8 cellular contexts compared by ENCODE assay signal in the genomic region with DNA sequence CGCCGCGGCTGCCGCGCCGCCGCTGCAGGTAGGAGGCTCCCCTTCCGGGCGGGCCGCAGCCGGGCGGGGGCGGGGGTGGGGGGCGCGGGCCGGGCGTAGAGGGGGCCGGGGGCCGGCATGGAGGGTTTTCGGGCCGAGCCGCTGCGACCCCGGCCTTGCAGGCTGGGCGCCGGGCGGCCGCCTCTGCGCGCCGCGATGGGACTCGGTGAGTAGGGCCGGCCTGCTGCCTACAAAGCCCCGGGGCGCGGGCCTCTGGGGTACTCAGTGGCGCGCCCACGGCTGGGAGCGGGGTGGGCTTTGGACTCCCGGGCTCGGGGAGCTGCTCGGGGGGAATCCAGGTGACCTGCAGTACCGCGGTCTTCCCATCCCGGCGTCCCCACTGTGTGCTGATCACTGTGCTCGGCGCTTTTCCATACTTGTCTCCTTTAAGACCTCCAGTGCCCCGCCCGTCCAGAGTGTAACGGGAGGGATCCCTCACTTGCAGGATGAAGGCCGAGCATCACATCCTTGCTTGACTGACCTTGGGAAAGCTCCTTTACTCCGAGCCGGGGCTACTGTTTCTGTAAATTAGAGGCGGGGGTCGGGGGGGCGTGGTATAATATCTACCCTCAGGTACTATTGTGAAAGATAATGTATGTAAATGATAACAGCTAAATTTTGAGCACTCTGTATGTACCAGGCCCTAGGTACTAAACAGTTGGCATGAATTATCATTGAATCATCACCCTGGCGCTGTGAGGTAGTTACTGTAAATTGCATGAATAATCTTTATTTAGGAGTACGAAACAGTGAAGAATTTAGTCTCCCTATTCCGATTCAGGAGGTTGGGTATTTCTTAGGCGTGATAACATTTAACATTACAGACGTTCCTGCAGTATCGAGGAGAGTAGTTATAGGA. TPM values are rescaled to one million over a fixed set of nuclear protein-coding genes. Genes with fewer than 3 reads are reported as not detected.
DNase-seq lines count a peak whose midpoint lies in the region; ATAC-seq and TF ChIP-seq lines count a peak whose summit lies in the region.

No MANE protein-coding gene starts in this region.

- peak overlapping the region; percentile 83 to 90 (median 86) for H3K4me3 Mint-ChIP-seq in CD4-positive, alpha-beta memory T cell

- no peaks in the 10 kb centered on the region for H3K27me3 Mint-ChIP-seq in CD4-positive, alpha-beta memory T cell

- no peaks in the 10 kb centered on the region for H3K36me3 ChIP-seq in CD4-positive, alpha-beta memory T cell (ENCODE audit: insufficient read depth, low read length)
- peaks cover 14% of the 10 kb centered on the region for H3K36me3 ChIP-seq in RWPE2 (ENCODE audit: low read depth)
- H3K36me3 ChIP-seq in brain microvascular endothelial cell (replicated peaks) = no peaks in the 10 kb centered on the region

- peak overlapping the region; percentile 5 to 67 for H3K4me3 ChIP-seq in CD4-positive, alpha-beta memory T cell (ENCODE audit: low read length in 2 of 2)
- H3K4me3 ChIP-seq in RWPE2 (ENCODE audit: severe bottlenecking) = peak overlapping the region; percentile 88
- H3K4me3 ChIP-seq in brain microvascular endothelial cell (ENCODE audit: low read depth, low read length) = peak overlapping the region; percentile 77
- peak overlapping the region; percentile 58 for H3K4me3 ChIP-seq in iPS-11a (ENCODE audit: low read depth, low read length)
- peak overlapping the region; percentile 80 for H3K4me3 ChIP-seq in retinal pigment epithelial cell (ENCODE audit: low read length)

- H3K27ac Mint-ChIP-seq in CD4-positive, alpha-beta memory T cell = peak overlapping the region in 6 of 7 donors; percentile 38 to 86 (median 64)

- peaks cover 27 to 52% (median 36%) of the 10 kb centered on the region in 4 donors for H3K4me1 Mint-ChIP-seq in CD4-positive, alpha-beta memory T cell

- CTCF ChIA-PET in CD4-positive, alpha-beta memory T cell (lab: Charles Lee; ENCODE audit: partially characterized antibody) = interaction anchor here (1.0 to 3.1 kb wide), 4 partner anchors 10 to 75 kb away, joined by 3 to 22 read pairs (median 4); partner anchors contain the start of gene TEX10

- H3K4me1 ChIP-seq in CD4-positive, alpha-beta memory T cell (ENCODE audit: insufficient read depth, low read length) = peaks cover 26% of the 10 kb centered on the region
- H3K4me1 ChIP-seq in RWPE2 (ENCODE audit: insufficient read depth, poor library complexity, severe bottlenecking) = peaks cover 24% of the 10 kb centered on the region

- H3K9me3 Mint-ChIP-seq in CD4-positive, alpha-beta memory T cell = no peaks in the 10 kb centered on the region

- intact Hi-C loops in CD4-positive, alpha-beta memory T cell (cut with micrococcal nuclease) = loop anchor here (1.0 to 5.0 kb wide), 5 partner anchors 16 to 971 kb away; partner anchors contain the start of genes ERP44, INVS, MRPL50 and NR4A3

- peaks cover 0 to 8% of the 10 kb centered on the region in 2 donors for H3K36me3 Mint-ChIP-seq in CD4-positive, alpha-beta memory T cell

- in situ Hi-C loops in brain microvascular endothelial cell (cut with HindIII; ENCODE audit: low pct_ligation_motif_present, low sequenced_read_pairs) = no loop called here

- H3K9me3 ChIP-seq in CD4-positive, alpha-beta memory T cell (ENCODE audit: control insufficient read depth in 1 of 2, low read length in 2 of 2) = no peaks in the 10 kb centered on the region
- H3K9me3 ChIP-seq in RWPE2 (ENCODE audit: severe bottlenecking) = no peaks in the 10 kb centered on the region

- peak; percentile 57 for ATAC-seq in GM19467 (IDR thresholded peaks at IDR 0.05; ENCODE audit: unreplicated experiment)
- peak; percentile 27 for ATAC-seq in HG03558 (IDR thresholded peaks at IDR 0.05; ENCODE audit: extremely low read depth, unreplicated experiment)
- ATAC-seq in RWPE2 (ENCODE audit: low read depth) = peak; percentile 64

- peak in 1 of 5 donors; percentile 43 for DNase-seq in CD4-positive, alpha-beta memory T cell
- peak; percentile 85 for DNase-seq in RWPE2 (ENCODE audit: low spot score)
- DNase-seq in brain microvascular endothelial cell = peak; percentile 56
- DNase-seq in retinal pigment epithelial cell (ENCODE audit: low read depth) = no peak
- no peak for DNase-seq in MV-4-11 (lab: John Stamatoyannopoulos, UW)

- no peaks in the 10 kb centered on the region for H3K27me3 ChIP-seq in CD4-positive, alpha-beta memory T cell (ENCODE audit: insufficient read depth, low read length)
- H3K27me3 ChIP-seq in RWPE2 (ENCODE audit: insufficient read depth, poor library complexity, severe bottlenecking) = no peaks in the 10 kb centered on the region
- no peaks in the 10 kb centered on the region for H3K27me3 ChIP-seq in brain microvascular endothelial cell (replicated peaks)

- TF ChIP-seq CTCF in RWPE2 (IDR thresholded peaks at IDR 0.05; ENCODE audit: poor library complexity, severe bottlenecking) (no peak), brain microvascular endothelial cell (IDR thresholded peaks at IDR 0.05; ENCODE audit: low read depth, low read length, missing control alignments) (no peak), retinal pigment epithelial cell (conservative IDR thresholded peaks at IDR 0.05; ENCODE audit: low read depth, low read length) (no peak)

- POLR2A ChIA-PET in CD4-positive, alpha-beta memory T cell (lab: Charles Lee; ENCODE audit: partially characterized antibody) = interaction anchor here (1.1 to 2.5 kb wide), 6 partner anchors 16 to 1107 kb away, joined by 3 to 14 read pairs (median 4); partner anchors contain the start of genes RNF20 and TEX10

- H3K27ac ChIP-seq in CD4-positive, alpha-beta memory T cell (ENCODE audit: low read depth, low read length) = peak overlapping the region; percentile 40
- peak overlapping the region; percentile 96 for H3K27ac ChIP-seq in RWPE2 (ENCODE audit: poor library complexity, severe bottlenecking)
- peak overlapping the region; percentile 96 for H3K27ac ChIP-seq in brain microvascular endothelial cell

RNA-seq across cellular contexts. Expression of gene MSANTD3, which starts 0.7 kb away (rescaled TPM):
- total RNA-seq in CD4-positive, alpha-beta memory T cell = 10 to 100 TPM; 14.4 to 14.8 TPM
- 1 to 10 TPM; 6.0 to 8.0 TPM for polyA plus RNA-seq in CD4-positive, alpha-beta memory T cell

RNA-seq across cellular contexts. Expression of gene TMEFF1, which starts 45.3 kb away (rescaled TPM):
- not detected for total RNA-seq in CD4-positive, alpha-beta memory T cell
- polyA plus RNA-seq in CD4-positive, alpha-beta memory T cell = not detected

Comparison
In these comparisons a context has a peak if more than half of its experiments do, and no peak if none do; other contexts are left out.
1. DNase-seq: peak in RWPE2 (single experiment) and brain microvascular endothelial cell (single experiment); none in retinal pigment epithelial cell (single experiment) and MV-4-11 (single experiment).
2. H3K27ac ChIP-seq: peak in every context shown above with its lines; median percentile 96 in RWPE2; 96 in brain microvascular endothelial cell; 40 in CD4-positive, alpha-beta memory T cell.
3. H3K4me3 ChIP-seq: peak in every context shown above with its lines; median percentile 88 in RWPE2; 80 in retinal pigment epithelial cell; 77 in brain microvascular endothelial cell; 58 in iPS-11a; 36 in CD4-positive, alpha-beta memory T cell.
4. Peak in every context shown above with its lines, with median percentiles within 50 percentile points of each other: ATAC-seq.